In the genomic region with DNA sequence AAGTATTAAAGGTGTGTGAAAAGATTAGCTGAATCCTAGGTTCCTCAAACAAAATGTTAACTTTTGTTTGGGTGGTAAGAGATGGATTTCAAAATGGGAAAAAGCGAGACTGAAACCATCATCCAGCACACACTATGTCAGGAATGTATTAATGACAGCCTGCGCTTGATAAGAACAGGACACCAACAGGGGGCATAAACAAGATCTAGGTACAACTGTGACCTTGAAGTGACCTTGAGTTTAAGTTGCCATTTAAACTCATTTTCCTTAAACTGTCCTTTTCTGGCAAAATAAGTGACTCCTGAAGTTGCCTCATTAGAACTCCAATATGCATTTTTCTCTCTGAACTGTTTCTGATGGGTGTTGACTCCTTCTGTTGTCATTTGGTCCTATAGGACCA, we compare ENCODE assay signal across 13 cellular contexts. TPM values are rescaled to one million over a fixed set of nuclear protein-coding genes. Genes with fewer than 3 reads are reported as not detected.
DNase-seq lines count a peak whose midpoint lies in the region; ATAC-seq and TF ChIP-seq lines count a peak whose summit lies in the region.
"Had no signal": no experiment of that assay in that cellular context is flagged by ENCODE, and none has a peak within 500 bp of the region (broad histone marks: within the 10 kb centered on the region; RNA-seq: fewer than 3 reads in every experiment).

No MANE protein-coding gene starts in this region.

- POLR2A ChIA-PET in T-cell (lab: Charles Lee) = interaction anchor here (0.9 to 1.8 kb wide), 5 partner anchors 8 to 66 kb away, joined by 4 to 15 read pairs (median 5); a partner anchor contains a TSS

- H3K27me3 Mint-ChIP-seq in activated T-cell treated with anti-CD3 and anti-CD28 coated beads, Interleukin-2, amount 50 U/mL, for 24 hours = no peaks in the 10 kb centered on the region
- H3K27me3 Mint-ChIP-seq in T-cell = no peaks in the 10 kb centered on the region
- no peaks in the 10 kb centered on the region for H3K27me3 Mint-ChIP-seq in central memory CD8-positive, alpha-beta T cell
- no peaks in the 10 kb centered on the region for H3K27me3 Mint-ChIP-seq in progenitor cell of endocrine pancreas

- no peak for DNase-seq in activated T-cell treated with anti-CD3 and anti-CD28 coated beads, Interleukin-2, amount 50 U/mL, for 24 hours
- DNase-seq in activated T-cell treated with anti-CD3 and anti-CD28 coated beads, Interleukin-2, amount 50 U/mL, for 1 hour = no peak
- DNase-seq in T-cell (no peak), progenitor cell of endocrine pancreas (ENCODE audit: low spot score, unreplicated experiment) (no peak), NCI-H82 treated with DMSO at 0.1 percent for 48 hours (lab: John Stamatoyannopoulos, UW; ENCODE audit: unreplicated experiment) (no peak)
- no peak for DNase-seq in central memory CD8-positive, alpha-beta T cell (ENCODE audit: low spot score in 2 of 2)
- DNase-seq: activated B cell treated with CpG ODN at 0.5 μM for 24 hours, left cardiac atrium, NCI-H1436 treated with DMSO at 0.1 percent for 48 hours, NCI-H446, SHP77 had no signal

- H3K36me3 Mint-ChIP-seq in activated T-cell treated with anti-CD3 and anti-CD28 coated beads, Interleukin-2, amount 50 U/mL, for 24 hours (ENCODE audit: low read depth) = peaks cover 36% of the 10 kb centered on the region
- H3K36me3 Mint-ChIP-seq in T-cell = peaks cover 27% of the 10 kb centered on the region
- H3K36me3 Mint-ChIP-seq in central memory CD8-positive, alpha-beta T cell (ENCODE audit: insufficient read depth) = peaks cover 63% of the 10 kb centered on the region
- no peaks in the 10 kb centered on the region for H3K36me3 Mint-ChIP-seq in progenitor cell of endocrine pancreas (ENCODE audit: insufficient read depth)

- H3K27ac Mint-ChIP-seq in activated T-cell treated with anti-CD3 and anti-CD28 coated beads, Interleukin-2, amount 50 U/mL, for 24 hours = peak overlapping the region; percentile 93
- peak overlapping the region; percentile 99 to 100 for H3K27ac Mint-ChIP-seq in T-cell
- H3K27ac Mint-ChIP-seq in central memory CD8-positive, alpha-beta T cell (ENCODE audit: low read depth) = peak overlapping the region; percentile 91
- H3K27ac Mint-ChIP-seq in progenitor cell of endocrine pancreas = peak overlapping the region; percentile 15
- H3K27ac Mint-ChIP-seq: activated B cell treated with CpG ODN at 0.5 μM for 24 hours had no signal

- H3K9me3 Mint-ChIP-seq in activated T-cell treated with anti-CD3 and anti-CD28 coated beads, Interleukin-2, amount 50 U/mL, for 24 hours = no peaks in the 10 kb centered on the region
- H3K9me3 Mint-ChIP-seq in T-cell (no peaks in the 10 kb centered on the region), progenitor cell of endocrine pancreas (ENCODE audit: low read depth) (no peaks in the 10 kb centered on the region)
- no peaks in the 10 kb centered on the region for H3K9me3 Mint-ChIP-seq in central memory CD8-positive, alpha-beta T cell
- H3K9me3 Mint-ChIP-seq: activated B cell treated with CpG ODN at 0.5 μM for 24 hours had no signal

- H3K4me1 Mint-ChIP-seq in activated T-cell treated with anti-CD3 and anti-CD28 coated beads, Interleukin-2, amount 50 U/mL, for 24 hours (ENCODE audit: low read depth) = peaks cover 92% of the 10 kb centered on the region
- H3K4me1 Mint-ChIP-seq in T-cell = peaks cover 91 to 93% (median 92%) of the 10 kb centered on the region in 3 donors
- peaks cover 86% of the 10 kb centered on the region for H3K4me1 Mint-ChIP-seq in central memory CD8-positive, alpha-beta T cell
- H3K4me1 Mint-ChIP-seq in progenitor cell of endocrine pancreas (ENCODE audit: low read depth) = peaks cover 12% of the 10 kb centered on the region

- peak overlapping the region; percentile 55 for H3K4me3 Mint-ChIP-seq in activated T-cell treated with anti-CD3 and anti-CD28 coated beads, Interleukin-2, amount 50 U/mL, for 24 hours
- peak overlapping the region; percentile 72 to 98 (median 73) for H3K4me3 Mint-ChIP-seq in T-cell
- peak overlapping the region; percentile 61 for H3K4me3 Mint-ChIP-seq in central memory CD8-positive, alpha-beta T cell
- H3K4me3 Mint-ChIP-seq in progenitor cell of endocrine pancreas (ENCODE audit: low read depth) = no peak overlapping the region
- H3K4me3 Mint-ChIP-seq: activated B cell treated with CpG ODN at 0.5 μM for 24 hours had no signal

- TF ChIP-seq CTCF in progenitor cell of endocrine pancreas (IDR thresholded peaks at IDR 0.05; ENCODE audit: unreplicated experiment) = no peak

- CTCF ChIA-PET in T-cell (lab: Charles Lee) = interaction anchor here (0.6 to 1.5 kb wide), 6 partner anchors 8 to 50 kb away, joined by 3 to 5 read pairs (median 3); no protein-coding TSS in a partner anchor

- ATAC-seq in T-cell (replicated peaks in 1 of 4) (no peak), HG02610 (IDR thresholded peaks at IDR 0.05; ENCODE audit: unreplicated experiment) (no peak), GM21447 (IDR thresholded peaks at IDR 0.05; ENCODE audit: unreplicated experiment) (no peak)
- no peak for ATAC-seq in central memory CD8-positive, alpha-beta T cell (replicated peaks; ENCODE audit: extremely low read depth, poor library complexity, severe bottlenecking)
- ATAC-seq: left cardiac atrium had no signal

RNA-seq across cellular contexts. Expression of a gene that starts 17.1 kb away (rescaled TPM):
- total RNA-seq in T-cell (100 to 1,000 TPM; 267 to 436 (median 326) TPM), progenitor cell of endocrine pancreas (4.5 and 5.1 TPM in 2 replicates)

RNA-seq across cellular contexts. Expression of a gene that starts 57.3 kb away (rescaled TPM):
- total RNA-seq in T-cell (1 to 10 TPM; 2.1 to 8.6 (median 2.9) TPM), progenitor cell of endocrine pancreas (28.1 and 29.4 TPM in 2 replicates)
- total RNA-seq: activated B cell treated with CpG ODN at 0.5 μM for 24 hours had no signal

Comparison
In these comparisons a context has a peak if more than half of its experiments do, and no peak if none do; other contexts are left out.
1. H3K27ac Mint-ChIP-seq: peak in every context shown above with its lines; median percentile 100 in T-cell; 93 in activated T-cell treated with anti-CD3 and anti-CD28 coated beads, Interleukin-2, amount 50 U/mL, for 24 hours; 91 in central memory CD8-positive, alpha-beta T cell; 15 in progenitor cell of endocrine pancreas.
2. RNA of a gene that starts 17.1 kb away (total RNA-seq): 267 to 436 TPM in T-cell; 4.5 to 5.1 TPM in progenitor cell of endocrine pancreas; every median in the first group is over 10 times any median in the second.